In genomic region chr3:188270423-188270972, GRCh38 we compare ENCODE assay signal across 9 cellular contexts.
A peak's percentile ranks its signal among the peaks of the same experiment; 100 is the strongest.
DNase-seq lines count a peak whose midpoint lies in the region; ATAC-seq and TF ChIP-seq lines count a peak whose summit lies in the region.
"Had no signal": no experiment of that assay in that cellular context is flagged by ENCODE, and none has a peak within 500 bp of the region (broad histone marks: within the 10 kb centered on the region; RNA-seq: fewer than 3 reads in every experiment).

No MANE protein-coding gene starts in this region.

- H3K27me3 ChIP-seq in AG04450 (ENCODE audit: control insufficient read depth, insufficient read depth, low read length) = no peaks in the 10 kb centered on the region

- H3K4me1 Mint-ChIP-seq in endothelial cell (ENCODE audit: unreplicated experiment) = peaks cover 34% of the 10 kb centered on the region

- POLR2A ChIA-PET in AG04450 (lab: Yijun Ruan, JAX) = interaction anchor here (1.0 to 1.7 kb wide), 8 partner anchors 14 to 532 kb away, joined by 4 to 11 read pairs (median 4); partner anchors contain the start of genes BCL6 and LPP
- POLR2A ChIA-PET in GM10248 (lab: Yijun Ruan, JAX) = no interaction called here

- no peak for TF ChIP-seq CTCF in AG04450 (IDR thresholded peaks at IDR 0.05; ENCODE audit: low read depth, low read length)
- no peak for TF ChIP-seq CTCF in NB4 (IDR thresholded peaks at IDR 0.05; ENCODE audit: low read depth, low read length)
- TF ChIP-seq CTCF in endothelial cell (IDR thresholded peaks at IDR 0.05; ENCODE audit: unreplicated experiment) = no peak
- TF ChIP-seq CTCF in GM10248 (IDR thresholded peaks at IDR 0.05; ENCODE audit: control extremely low read depth, extremely low read depth, low read depth, missing control alignments) = no peak

- no peaks in the 10 kb centered on the region for H3K9me3 Mint-ChIP-seq in endothelial cell (ENCODE audit: unreplicated experiment)

- H3K9me3 ChIP-seq in AG04450 (ENCODE audit: control insufficient read depth, insufficient read depth, low read length) = no peaks in the 10 kb centered on the region

- H3K4me3 ChIP-seq in AG04450 (ENCODE audit: low read depth, low read length) = no peak overlapping the region
- H3K4me3 ChIP-seq in NB4 (ENCODE audit: low read depth, low read length) = no peak overlapping the region

- H3K4me3 Mint-ChIP-seq in endothelial cell (ENCODE audit: unreplicated experiment) = no peak overlapping the region

- CTCF ChIA-PET in AG04450 (lab: Charles Lee) (interaction anchor here (0.9 to 6.1 kb wide), 4 partner anchors 523 to 875 kb away, joined by 3 to 45 read pairs (median 4); no protein-coding TSS in a partner anchor), GM10248 (lab: Yijun Ruan, JAX) (interaction anchor here (1.6 kb wide), 1 partner anchor 9 kb away, joined by 4 read pairs; no protein-coding TSS in a partner anchor)

- H3K36me3 Mint-ChIP-seq in endothelial cell (ENCODE audit: low read depth, unreplicated experiment) = peaks cover 4% of the 10 kb centered on the region

- peaks cover 3% of the 10 kb centered on the region for H3K27me3 Mint-ChIP-seq in endothelial cell (ENCODE audit: unreplicated experiment)

- H3K27ac Mint-ChIP-seq in endothelial cell (ENCODE audit: unreplicated experiment) = peak overlapping the region; percentile 24

- H3K27ac ChIP-seq in AG04450 (ENCODE audit: low read depth, low read length) = peak overlapping the region; percentile 86

- ATAC-seq in GM18861 (IDR thresholded peaks at IDR 0.05; ENCODE audit: unreplicated experiment) = no peak

- DNase-seq in AG04450 (ENCODE audit: low read depth, low spot score) (peak; percentile 95), NB4 (ENCODE audit: low read depth) (peak; percentile 62), endothelial cell (ENCODE audit: low spot score) (no peak), myocyte (ENCODE audit: low read depth) (peak; percentile 77), UCSD-AML1 (lab: John Stamatoyannopoulos, UW; ENCODE audit: unreplicated experiment) (no peak), NCI-H1436 (lab: John Stamatoyannopoulos, UW) (no peak), GM10248 (ENCODE audit: extremely low spot score) (no peak)
- DNase-seq: NCI-H510A had no signal

- no peak for TF ChIP-seq POLR2A in NB4 (IDR thresholded peaks at IDR 0.05; ENCODE audit: extremely low read depth, insufficient read length)

Comparison
In these comparisons a context has a peak if more than half of its experiments do, and no peak if none do; other contexts are left out.
1. DNase-seq: peak in AG04450 (single experiment), NB4 (single experiment) and myocyte (single experiment); none in endothelial cell (single experiment), UCSD-AML1 (single experiment), NCI-H1436 (single experiment) and GM10248 (single experiment).